In the genomic region with DNA sequence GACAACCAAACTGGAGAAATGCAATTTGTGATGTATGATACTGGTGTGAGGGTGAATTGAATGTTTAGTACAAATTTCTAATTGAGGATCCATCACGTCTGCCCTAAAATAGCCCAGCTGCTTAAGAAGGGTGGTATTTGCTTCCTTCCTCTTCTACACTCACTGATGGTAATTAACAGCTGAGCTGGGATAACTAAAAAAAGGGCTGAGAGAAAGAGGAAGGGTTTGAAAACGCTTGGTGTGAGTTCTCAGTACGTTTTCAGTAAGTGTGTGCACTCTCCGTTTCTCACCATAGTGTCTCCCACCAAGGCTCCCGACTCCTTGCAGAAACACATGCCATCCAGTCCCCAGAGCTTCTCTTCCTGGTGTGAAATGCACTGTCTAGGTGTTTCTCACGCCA, we compare ENCODE assay signal across 16 cellular contexts. TPM values are rescaled to one million over a fixed set of nuclear protein-coding genes. Genes with fewer than 3 reads are reported as not detected.
A peak's percentile ranks its signal among the peaks of the same experiment; 100 is the strongest.
DNase-seq lines count a peak whose midpoint lies in the region; ATAC-seq and TF ChIP-seq lines count a peak whose summit lies in the region.
"Had no signal": no experiment of that assay in that cellular context is flagged by ENCODE, and none has a peak within 500 bp of the region (broad histone marks: within the 10 kb centered on the region; RNA-seq: fewer than 3 reads in every experiment).

No MANE protein-coding gene starts in this region.

- peak overlapping the region; percentile 12 for H3K4me2 ChIP-seq in MM.1S (ENCODE audit: low read depth, low read length)

- H3K36me3 Mint-ChIP-seq in activated B cell treated with CpG ODN at 0.5 μM for 24 hours (ENCODE audit: low read depth) = no peaks in the 10 kb centered on the region
- H3K36me3 Mint-ChIP-seq: CD4-positive, alpha-beta memory T cell had no signal

- intact Hi-C loops in activated B cell treated with CpG ODN at 0.5 μM for 24 hours (cut with micrococcal nuclease) = loop anchor here (2.0 kb wide), 2 partner anchors 14 to 44 kb away; no protein-coding TSS in a partner anchor

- ATAC-seq in GM18498 (IDR thresholded peaks at IDR 0.05; ENCODE audit: unreplicated experiment) (peak; percentile 45), activated B cell treated with CpG ODN at 0.5 μM for 24 hours (ENCODE audit: low read depth) (peak; percentile 70)
- ATAC-seq: foreskin keratinocyte, left colon had no signal

- H3K4me3 Mint-ChIP-seq in activated B cell treated with CpG ODN at 0.5 μM for 24 hours = peak overlapping the region; percentile 66
- H3K4me3 Mint-ChIP-seq: CD4-positive, alpha-beta memory T cell had no signal

- no peak overlapping the region for H3K9ac ChIP-seq in MM.1S (ENCODE audit: low read length)

- H3F3A ChIP-seq in MM.1S (ENCODE audit: insufficient read depth, low read length) = no peaks in the 10 kb centered on the region

- H3K4me1 ChIP-seq in MM.1S (ENCODE audit: low read length) (peaks cover 15% of the 10 kb centered on the region), neutrophil (ENCODE audit: control insufficient read depth in 1 of 2, insufficient read depth in 1 of 2, low read depth in 1 of 2, low read length in 1 of 2) (peaks cover 46 to 51% of the 10 kb centered on the region in 2 experiments)
- H3K4me1 ChIP-seq: foreskin keratinocyte, testis had no signal

- H3K9me3 Mint-ChIP-seq in activated B cell treated with CpG ODN at 0.5 μM for 24 hours = no peaks in the 10 kb centered on the region

- TF ChIP-seq CTCF in MM.1S (IDR thresholded peaks at IDR 0.05; ENCODE audit: low read length) = no peak
- no peak for TF ChIP-seq CTCF in activated B cell treated with CpG ODN at 0.5 μM for 24 hours (IDR thresholded peaks at IDR 0.05)
- no peak for TF ChIP-seq CTCF in neutrophil (IDR thresholded peaks at IDR 0.05)

- no peak for DNase-seq in MM.1S
- DNase-seq in activated B cell treated with CpG ODN at 0.5 μM for 24 hours = no peak
- no peak for DNase-seq in SHP77 (lab: John Stamatoyannopoulos, UW)
- DNase-seq in activated CD4-positive, CD25-positive, alpha-beta regulatory T cell treated with anti-CD3 and anti-CD28 coated beads, Interleukin-2, amount 50 U/mL, for 72 hours = no peak
- no peak for DNase-seq in SK-N-DZ (ENCODE audit: low spot score)
- DNase-seq in dedifferentiated amniotic fluid mesenchymal stem cell (ENCODE audit: extremely low spot score) = no peak
- DNase-seq: CD4-positive, alpha-beta memory T cell; dorsolateral prefrontal cortex; foreskin keratinocyte; GOT3; left colon; NCI-H69; posterior cingulate gyrus; testis had no signal

- CTCF ChIA-PET in activated B cell treated with CpG ODN at 0.5 μM for 24 hours (lab: Charles Lee) = interaction anchor here (0.8 to 1.7 kb wide), 3 partner anchors 10 to 45 kb away, joined by 3 to 5 read pairs (median 4); no protein-coding TSS in a partner anchor

- no peaks in the 10 kb centered on the region for H3K27me3 Mint-ChIP-seq in activated B cell treated with CpG ODN at 0.5 μM for 24 hours
- H3K27me3 Mint-ChIP-seq: CD4-positive, alpha-beta memory T cell had no signal

- H3K4me1 Mint-ChIP-seq in activated B cell treated with CpG ODN at 0.5 μM for 24 hours = peaks cover 63% of the 10 kb centered on the region

- H3K27me3 ChIP-seq in MM.1S (replicated peaks; ENCODE audit: insufficient read depth, low read length) (no peaks in the 10 kb centered on the region), neutrophil (no peaks in the 10 kb centered on the region)
- H3K27me3 ChIP-seq: testis had no signal

- POLR2A ChIA-PET in activated B cell treated with CpG ODN at 0.5 μM for 24 hours (lab: Charles Lee) = interaction anchor here (0.6 to 3.9 kb wide), 13 partner anchors 10 to 95 kb away, joined by 3 to 21 read pairs (median 4); a partner anchor contains a TSS

- H4K20me1 ChIP-seq in MM.1S (ENCODE audit: insufficient read depth, low read length) = no peaks in the 10 kb centered on the region

- 0 out of 2 replicates have a peak overlapping the region, but pooled peaks have one; percentile 15 for H2AFZ ChIP-seq in MM.1S (ENCODE audit: low read length)

- H3K9me2 ChIP-seq in MM.1S (replicated peaks; ENCODE audit: insufficient read depth, low read length) = no peaks in the 10 kb centered on the region

- H3K9me3 ChIP-seq in MM.1S (replicated peaks; ENCODE audit: insufficient read depth, low read length) (no peaks in the 10 kb centered on the region), neutrophil (no peaks in the 10 kb centered on the region)
- H3K9me3 ChIP-seq: testis had no signal

- H3K27ac ChIP-seq in MM.1S (ENCODE audit: low read length) (no peak overlapping the region), neutrophil (peak overlapping the region; percentile 72)
- H3K27ac ChIP-seq: foreskin keratinocyte, testis had no signal

- H3K36me3 ChIP-seq in MM.1S (replicated peaks; ENCODE audit: insufficient read depth, low read length) (no peaks in the 10 kb centered on the region), neutrophil (no peaks in the 10 kb centered on the region)

- no peaks in the 10 kb centered on the region for H3K79me2 ChIP-seq in MM.1S (ENCODE audit: low read length)

- H3K4me3 ChIP-seq in MM.1S (ENCODE audit: low read length) = no peak overlapping the region
- H3K4me3 ChIP-seq in neutrophil (ENCODE audit: low read depth in 1 of 2, low read length in 1 of 2) = no peak overlapping the region
- H3K4me3 ChIP-seq: dorsolateral prefrontal cortex, testis had no signal

- peak overlapping the region; percentile 89 for H3K27ac Mint-ChIP-seq in activated B cell treated with CpG ODN at 0.5 μM for 24 hours
- H3K27ac Mint-ChIP-seq: CD4-positive, alpha-beta memory T cell had no signal

RNA-seq across cellular contexts. Expression of a gene that starts 54.3 kb away (rescaled TPM):
- total RNA-seq in activated B cell treated with CpG ODN at 0.5 μM for 24 hours = 141 and 160 TPM in 2 replicates
- polyA plus RNA-seq in SK-N-DZ (2014; cell fraction: cytosol; rRNA removed) = 0.14 and 0.39 TPM in 2 replicates
- polyA plus RNA-seq in SK-N-DZ (2014; cell fraction: nucleus; rRNA removed) = 0.35 and 1.2 TPM in 2 replicates
